In genomic region chr2:98607104-98607503, GRCh38 we compare ENCODE assay signal across 9 cellular contexts. TPM values are rescaled to one million over a fixed set of nuclear protein-coding genes. Genes with fewer than 3 reads are reported as not detected.
DNase-seq lines count a peak whose midpoint lies in the region; ATAC-seq, FAIRE-seq and TF ChIP-seq lines count a peak whose summit lies in the region.
"Had no signal": no experiment of that assay in that cellular context is flagged by ENCODE, and none has a peak within 500 bp of the region (broad histone marks: within the 10 kb centered on the region; RNA-seq: fewer than 3 reads in every experiment).

No MANE protein-coding gene starts in this region.

- ATAC-seq in K562 (no peak), GM21619 (IDR thresholded peaks at IDR 0.05; ENCODE audit: unreplicated experiment) (no peak)

- peak overlapping the region; percentile 92 for H3K4me3 ChIP-seq in AG04449 (ENCODE audit: low read depth, low read length)
- H3K4me3 ChIP-seq in HUES64 (ENCODE audit: low read length): peak overlapping the region; percentile 98
- H3K4me3 ChIP-seq in K562: peak overlapping the region; percentile 99
- H3K4me3 ChIP-seq in mucosa of stomach (ENCODE audit: low read length): no peak overlapping the region

- peaks cover 5% of the 10 kb centered on the region for H3K9me1 ChIP-seq in K562 (ENCODE audit: control insufficient read depth, insufficient read depth, low read length)

- H3K4me1 ChIP-seq in HUES64 (ENCODE audit: insufficient read depth, low read length) (peaks cover 12% of the 10 kb centered on the region; the same call in 1 of the 2 replicates), K562 (replicated peaks in 1 of 2; ENCODE audit: control insufficient read depth in 2 of 2, insufficient read depth in 2 of 2, low read length in 2 of 2) (peaks cover 17 to 28% of the 10 kb centered on the region in 2 experiments), mucosa of stomach (ENCODE audit: control insufficient read depth, insufficient read depth, low read length) (peaks cover 24% of the 10 kb centered on the region)

- in situ Hi-C loops in K562 (cut with MboI): no loop called here

- TF ChIP-seq CTCF in AG04449 (IDR thresholded peaks at IDR 0.05; ENCODE audit: insufficient read depth, low read length, missing control alignments): no peak
- TF ChIP-seq CTCF in K562 (IDR thresholded peaks at IDR 0.05 in 2 of 3, conservative IDR thresholded peaks at IDR 0.05 in 1 of 3; ENCODE audit: insufficient read depth in 2 of 3, low read depth in 1 of 3, low read length in 3 of 3): no peak

- peaks cover 64% of the 10 kb centered on the region for H3K79me2 ChIP-seq in K562 (ENCODE audit: control insufficient read depth, insufficient read depth, low read length)

- H3K9me3 ChIP-seq in HUES64 (ENCODE audit: insufficient read depth, low read depth, low read length): no peaks in the 10 kb centered on the region
- no peaks in the 10 kb centered on the region for H3K9me3 ChIP-seq in K562 (replicated peaks; ENCODE audit: control insufficient read depth, insufficient read depth, low read depth, low read length)
- no peaks in the 10 kb centered on the region for H3K9me3 ChIP-seq in mucosa of stomach (ENCODE audit: control insufficient read depth, low read length)

- FAIRE-seq in K562 (lab: Jason Lieb, UNC): no peak

- TF ChIP-seq POLR2A in K562 (conservative IDR thresholded peaks at IDR 0.05): no peak

- H3K27me3 ChIP-seq in HUES64 (ENCODE audit: insufficient read depth, low read length) (no peaks in the 10 kb centered on the region), K562 (ENCODE audit: control insufficient read depth in 2 of 2, insufficient read depth in 2 of 2, low read length in 2 of 2) (no peaks in the 10 kb centered on the region), mucosa of stomach (ENCODE audit: control insufficient read depth, insufficient read depth, low read length) (no peaks in the 10 kb centered on the region)

- H3K4me2 ChIP-seq in K562 (ENCODE audit: insufficient read depth, low read length): peak overlapping the region; percentile 99

- no peak for TF ChIP-seq EP300 in K562 (IDR thresholded peaks at IDR 0.05; ENCODE audit: low read length)

- H3K36me3 ChIP-seq in HUES64 (ENCODE audit: insufficient read depth, low read length): peaks cover 37% of the 10 kb centered on the region
- peaks cover 59% of the 10 kb centered on the region for H3K36me3 ChIP-seq in K562 (ENCODE audit: control insufficient read depth, insufficient read depth, low read length)
- no peaks in the 10 kb centered on the region for H3K36me3 ChIP-seq in mucosa of stomach (ENCODE audit: control insufficient read depth, insufficient read depth, low read length)

- H3K27ac ChIP-seq in HUES64 (ENCODE audit: low read depth, low read length) (no peak overlapping the region), K562 (ENCODE audit: extremely low read depth, low read depth, low read length) (no peak overlapping the region)

- CTCF ChIA-PET in AG04449 (lab: Yijun Ruan, JAX) (interaction anchor here (1.2 to 2.5 kb wide), 4 partner anchors 9 to 195 kb away, joined by 3 to 13 read pairs (median 4); no protein-coding TSS in a partner anchor), K562 (lab: Yijun Ruan, JAX; ENCODE audit: low intra/inter-chr PET ratio) (no interaction called here)

- H3K9ac ChIP-seq in HUES64 (ENCODE audit: low read depth, low read length) (peak overlapping the region; percentile 87; the same call in 1 of the 2 replicates), K562 (ENCODE audit: insufficient read depth in 1 of 2, low read depth in 2 of 2, low read length in 2 of 2) (peak overlapping the region in 1 of 2 experiments; percentile 94; a peak in 3 of 4 replicates), mucosa of stomach (ENCODE audit: low read length) (peak overlapping the region; percentile 20)

- WGBS in HUES64: 81% methylated on average over 4 of the region's 6 CpGs
- WGBS in K562 (ENCODE audit: insufficient coverage, low coverage, missing lambda C conversion rate): 39% methylated on average over 6 of the region's 6 CpGs

- no TSS peak for BruUV-seq in K562 (replicated peaks; lab: Mats Ljungman, UMichigan)

- no peak overlapping the region for H2AFZ ChIP-seq in K562 (ENCODE audit: low read depth, low read length)

- DNase-seq in AG04449 (ENCODE audit: low read depth, low spot score): no peak
- no peak for DNase-seq in K562 (ENCODE audit: extremely low read depth in 1 of 4, low spot score in 3 of 4)
- no peak for DNase-seq in NCI-H2029 (lab: John Stamatoyannopoulos, UW)
- DNase-seq in activated gamma-delta T cell (lab: John Stamatoyannopoulos, UW): no peak
- no peak for DNase-seq in amniotic stem cell (lab: John Stamatoyannopoulos, UW)
- DNase-seq: NCI-H1105 had no signal

- H4K20me1 ChIP-seq in K562 (replicated peaks; ENCODE audit: control insufficient read depth, insufficient read depth, low read length): no peaks in the 10 kb centered on the region; the same call in 1 of the 2 replicates

- intact Hi-C loops in K562 (cut with micrococcal nuclease): no loop called here

- TF ChIP-seq RAD21 in K562 (CRISPR knock-in tag; conservative IDR thresholded peaks at IDR 0.05 in 1 of 2, IDR thresholded peaks at IDR 0.05 in 1 of 2): no peak

- POLR2A ChIA-PET in AG04449 (lab: Yijun Ruan, JAX) (interaction anchor here (0.5 kb wide), 1 partner anchor 9 kb away, joined by 3 read pairs; no protein-coding TSS in a partner anchor), K562 (lab: Yijun Ruan, JAX) (interaction anchor here (1.2 to 1.4 kb wide), 4 partner anchors 11 to 125 kb away, joined by 3 read pairs; no protein-coding TSS in a partner anchor)

TF ChIP-seq in K562, 482 proteins besides CTCF, POLR2A, EP300 and RAD21 (continues in another document):
- TF ChIP-seq NR4A1 (CRISPR knock-in tag; IDR thresholded peaks at IDR 0.05) (no peak), NR4A1 (tag; IDR thresholded peaks at IDR 0.05) (no peak), ESRRB (CRISPR knock-in tag; IDR thresholded peaks at IDR 0.05; ENCODE audit: borderline replicate concordance) (no peak), ESRRA (IDR thresholded peaks at IDR 0.05; ENCODE audit: borderline replicate concordance, low read depth) (no peak), STAT5A (IDR thresholded peaks at IDR 0.05; ENCODE audit: borderline replicate concordance, low read length) (no peak), BRF2 (IDR thresholded peaks at IDR 0.05; ENCODE audit: borderline replicate concordance, insufficient read depth, insufficient read length) (no peak), ZNF184 (CRISPR knock-in tag; IDR thresholded peaks at IDR 0.05) (no peak)

RNA-seq across cellular contexts. Expression of gene COA5, which starts 1.2 kb away (rescaled TPM):
- 21.8 TPM for polyA plus RNA-seq in HUES64 (2013, experiment 1 of 2)
- 26.9 TPM for polyA plus RNA-seq in HUES64 (2013, experiment 2 of 2)
- total RNA-seq in K562 (2011; cell fraction: chromatin; rRNA removed; ENCODE audit: low replicate concordance): 15.0 and 30.4 TPM in 2 replicates
- 18.6 and 22.3 TPM in 2 replicates for total RNA-seq in K562 (2011; cell fraction: nucleolus; rRNA removed)
- total RNA-seq in K562 (2011; cell fraction: nucleoplasm; rRNA removed): 30.0 and 40.5 TPM in 2 replicates
- total RNA-seq in K562 (2014; rRNA removed) (41.6 and 43.3 TPM in 2 replicates), K562 (2014; rRNA removed; fragmentation: Illumina TruSeq; extraction: Trizol) (41.7 and 43.4 TPM in 2 replicates), K562 (2015; rRNA removed; fragmentation: Illumina TruSeq; extraction: Trizol) (27.6 and 30.2 TPM in 2 replicates), K562 (2021) (33.4 and 33.9 TPM in 2 replicates)
- polyA plus RNA-seq in K562 (2011; rRNA removed) (50.7 and 54.7 TPM in 2 replicates), K562 (2014; fragmentation: Illumina TruSeq; extraction: Trizol) (27.2 and 27.6 TPM in 2 replicates), K562 (2014; fragmentation: Nextera tagmentation; extraction: Ambion mirVana) (10 to 100 TPM; 17.9 to 23.6 TPM), K562 (2014; rRNA removed) (60.4 and 77.6 TPM in 2 replicates)
- polyA plus RNA-seq in K562 (2011; cell fraction: cytosol; rRNA removed): 13.8 and 32.7 TPM in 2 replicates
- 46.8 and 52.2 TPM in 2 replicates for polyA plus RNA-seq in K562 (2011; cell fraction: nucleus; rRNA removed)
- 41.7 and 56.9 TPM in 2 replicates for polyA plus RNA-seq in K562 (2012)
- 12.0 and 12.4 TPM in 2 replicates for polyA minus RNA-seq in K562 (2011; rRNA and poly(A)+ RNA removed)
- polyA minus RNA-seq in K562 (2011; cell fraction: cytosol; rRNA and poly(A)+ RNA removed): 9.8 and 11.1 TPM in 2 replicates
- 25.6 and 30.7 TPM in 2 replicates for polyA minus RNA-seq in K562 (2011; cell fraction: nucleus; rRNA and poly(A)+ RNA removed)

RNA-seq across cellular contexts. Expression of gene UNC50, which starts 1.3 kb away (rescaled TPM):
- 34.1 TPM for polyA plus RNA-seq in HUES64 (2013, experiment 1 of 2)
- 39.8 TPM for polyA plus RNA-seq in HUES64 (2013, experiment 2 of 2)
- 38.4 and 53.5 TPM in 2 replicates for total RNA-seq in K562 (2011; cell fraction: chromatin; rRNA removed; ENCODE audit: low replicate concordance)
- total RNA-seq in K562 (2011; cell fraction: nucleolus; rRNA removed): 35.9 and 36.9 TPM in 2 replicates
- total RNA-seq in K562 (2011; cell fraction: nucleoplasm; rRNA removed): 55.4 and 57.3 TPM in 2 replicates
- total RNA-seq in K562 (2014; rRNA removed): 30.0 and 30.4 TPM in 2 replicates
- 32.5 and 37.9 TPM in 2 replicates for total RNA-seq in K562 (2014; rRNA removed; fragmentation: Illumina TruSeq; extraction: Trizol)
- 37.6 and 38.2 TPM in 2 replicates for total RNA-seq in K562 (2015; rRNA removed; fragmentation: Illumina TruSeq; extraction: Trizol)
- total RNA-seq in K562 (2021): 31.2 and 31.9 TPM in 2 replicates
- polyA plus RNA-seq in K562 (2011; rRNA removed): 39.2 and 52.9 TPM in 2 replicates
- polyA plus RNA-seq in K562 (2011; cell fraction: cytosol; rRNA removed): 21.7 and 46.9 TPM in 2 replicates
- 30.0 and 45.2 TPM in 2 replicates for polyA plus RNA-seq in K562 (2011; cell fraction: nucleus; rRNA removed)
- polyA plus RNA-seq in K562 (2012): 30.5 and 41.6 TPM in 2 replicates
- polyA plus RNA-seq in K562 (2014; fragmentation: Illumina TruSeq; extraction: Trizol): 35.9 and 37.9 TPM in 2 replicates
- 10 to 100 TPM; 36.6 to 37.9 TPM for polyA plus RNA-seq in K562 (2014; fragmentation: Nextera tagmentation; extraction: Ambion mirVana)
- 35.3 and 43.4 TPM in 2 replicates for polyA plus RNA-seq in K562 (2014; rRNA removed)
- 19.8 and 20.4 TPM in 2 replicates for polyA minus RNA-seq in K562 (2011; rRNA and poly(A)+ RNA removed)
- 7.1 and 9.1 TPM in 2 replicates for polyA minus RNA-seq in K562 (2011; cell fraction: cytosol; rRNA and poly(A)+ RNA removed)
- 14.7 and 25.9 TPM in 2 replicates for polyA minus RNA-seq in K562 (2011; cell fraction: nucleus; rRNA and poly(A)+ RNA removed)
